ENCODE assay signal across 8 cellular contexts in the genomic region with DNA sequence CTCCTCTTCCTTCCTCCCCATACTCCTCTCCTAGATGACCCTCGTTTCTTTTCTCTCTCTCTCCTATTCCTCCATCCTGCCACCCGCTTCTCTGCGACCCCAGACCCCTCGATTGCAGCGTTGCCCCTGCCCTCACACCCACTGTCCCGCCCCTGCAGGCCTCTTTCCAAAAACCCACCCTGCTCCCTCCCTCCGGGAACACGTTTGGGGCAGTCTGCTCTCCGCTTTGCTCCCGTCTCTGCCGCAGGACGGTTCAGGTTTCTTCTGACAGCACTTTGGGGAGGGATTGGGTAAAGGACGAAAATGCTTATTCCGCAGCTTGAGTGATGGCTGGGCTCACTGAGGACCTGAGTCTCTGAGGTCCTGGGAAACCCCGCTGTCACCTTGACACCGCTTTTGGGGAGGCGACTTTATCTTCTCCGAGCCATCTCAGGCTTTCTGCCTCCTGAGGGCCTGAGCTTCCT. TPM values are rescaled to one million over a fixed set of nuclear protein-coding genes. Genes with fewer than 3 reads are reported as not detected.
DNase-seq lines count a peak whose midpoint lies in the region; ATAC-seq and TF ChIP-seq lines count a peak whose summit lies in the region.

No MANE protein-coding gene starts in this region.

- H3K27ac ChIP-seq in OCI-LY3 (ENCODE audit: low read length): peak overlapping the region; percentile 69
- peak overlapping the region; percentile 86 for H3K27ac ChIP-seq in angular gyrus (ENCODE audit: low read depth, low read length)
- no peak overlapping the region for H3K27ac ChIP-seq in iPS DF 6.9 (ENCODE audit: low read length)
- peak overlapping the region; percentile 83 for H3K27ac ChIP-seq in skeletal muscle tissue (ENCODE audit: low read depth, low read length)

- H3K79me2 ChIP-seq in OCI-LY3 (ENCODE audit: low read length): peaks cover 60% of the 10 kb centered on the region

- H3K4me3 ChIP-seq in OCI-LY3 (ENCODE audit: low read length) (peak overlapping the region; percentile 96), iPS DF 6.9 (ENCODE audit: low read length) (peak overlapping the region; percentile 84; the same call in 1 of the 2 replicates), skeletal muscle tissue (ENCODE audit: low read length in 3 of 3) (peak overlapping the region; percentile 88 to 94 (median 93))

- H4K20me1 ChIP-seq in OCI-LY3 (ENCODE audit: insufficient read depth, low read length): peaks cover 33% of the 10 kb centered on the region

- H3K4me1 ChIP-seq in OCI-LY3 (ENCODE audit: low read length) (peaks cover 38% of the 10 kb centered on the region), iPS DF 6.9 (ENCODE audit: control insufficient read depth, insufficient read depth, low read length) (no peaks in the 10 kb centered on the region), skeletal muscle tissue (ENCODE audit: control insufficient read depth in 3 of 3, insufficient read depth in 3 of 3, low read length in 3 of 3) (peaks cover 10 to 14% (median 11%) of the 10 kb centered on the region in 3 donors)

- peaks cover 25% of the 10 kb centered on the region for H3K36me3 ChIP-seq in OCI-LY3 (replicated peaks; ENCODE audit: low read depth, low read length)
- H3K36me3 ChIP-seq in iPS DF 6.9 (ENCODE audit: control insufficient read depth, insufficient read depth, low read length): no peaks in the 10 kb centered on the region
- peaks cover 2 to 3% (median 2%) of the 10 kb centered on the region in 3 donors for H3K36me3 ChIP-seq in skeletal muscle tissue (ENCODE audit: control insufficient read depth in 3 of 3, insufficient read depth in 3 of 3, low read length in 3 of 3)

- peak overlapping the region; percentile 83 for H3K4me2 ChIP-seq in OCI-LY3 (ENCODE audit: low read length)

- WGBS in iPS DF 6.9 (ENCODE audit: insufficient coverage, insufficient read length): no CpG with 5 or more reads among the region's 18 CpGs

- H3K9ac ChIP-seq in OCI-LY3 (ENCODE audit: low read length): peak overlapping the region; percentile 92
- H3K9ac ChIP-seq in skeletal muscle tissue (ENCODE audit: low read depth in 1 of 3, low read length in 3 of 3): peak overlapping the region; percentile 87 to 92 (median 92)

- peak; percentile 41 for ATAC-seq in GM21723 (IDR thresholded peaks at IDR 0.05; ENCODE audit: unreplicated experiment)

- H2AFZ ChIP-seq in OCI-LY3 (ENCODE audit: low read depth, low read length): no peak overlapping the region

- no peak for TF ChIP-seq CTCF in OCI-LY3 (IDR thresholded peaks at IDR 0.05; ENCODE audit: low read depth, low read length)

- DNase-seq in D341Med (ENCODE audit: low spot score) (peak; percentile 51), iPS DF 6.9 (ENCODE audit: low read depth, low spot score) (no peak), GF-D8 (lab: John Stamatoyannopoulos, UW) (no peak), glomerular visceral epithelial cell (ENCODE audit: extremely low spot score) (no peak)

- H3K9me3 ChIP-seq in OCI-LY3 (ENCODE audit: insufficient read depth, low read length) (no peaks in the 10 kb centered on the region), iPS DF 6.9 (ENCODE audit: control insufficient read depth, insufficient read depth, low read length) (no peaks in the 10 kb centered on the region), skeletal muscle tissue (ENCODE audit: control insufficient read depth in 3 of 3, low read length in 3 of 3) (no peaks in the 10 kb centered on the region)

- H3K27me3 ChIP-seq in OCI-LY3 (ENCODE audit: low read depth, low read length) (no peaks in the 10 kb centered on the region), iPS DF 6.9 (ENCODE audit: control insufficient read depth, insufficient read depth, low read length) (no peaks in the 10 kb centered on the region), skeletal muscle tissue (ENCODE audit: control insufficient read depth in 3 of 3, insufficient read depth in 3 of 3, low read length in 3 of 3) (no peaks in the 10 kb centered on the region)

RNA-seq across cellular contexts. Expression of a gene that starts 0.7 kb away (rescaled TPM):
- 12.5 TPM for total RNA-seq in skeletal muscle tissue

RNA-seq across cellular contexts. Expression of a gene that starts 7.8 kb away (rescaled TPM):
- 16.7 TPM for total RNA-seq in skeletal muscle tissue
